In genomic region chrX:119574394-119575266, GRCh38 we compare ENCODE assay signal across 8 cellular contexts.
A peak's percentile ranks its signal among the peaks of the same experiment; 100 is the strongest.
DNase-seq lines count a peak whose midpoint lies in the region; ATAC-seq and TF ChIP-seq lines count a peak whose summit lies in the region.

UBE2A (plus strand) TSS chrX:119574563; CDS start chrX:119574712, 149 bp downstream.

- H3K4me3 ChIP-seq in retinal pigment epithelial cell (ENCODE audit: low read length): peak within 1 kb of the TSS; percentile 74

- TF ChIP-seq CTCF in retinal pigment epithelial cell (conservative IDR thresholded peaks at IDR 0.05; ENCODE audit: low read depth, low read length): peak; percentile 42

- ATAC-seq in GM18519 (IDR thresholded peaks at IDR 0.05; ENCODE audit: low FRiP score, unreplicated experiment) (peak; percentile 46), HG03045 (IDR thresholded peaks at IDR 0.05; ENCODE audit: unreplicated experiment) (peak; percentile 82)

- DNase-seq in 8988T (peak; percentile 64), NCI-H2081 treated with DMSO at 0.1 percent for 48 hours (lab: John Stamatoyannopoulos, UW) (peak; percentile 57), T1000 (lab: John Stamatoyannopoulos, UW) (peak; percentile 47), astrocyte of the hippocampus (ENCODE audit: low read depth, low spot score) (peak; percentile 93), hippocampal formation (lab: John Stamatoyannopoulos, UW) (peak; percentile 54 to 76), retinal pigment epithelial cell (ENCODE audit: low read depth) (peak; percentile 68)

Comparison
In these comparisons a context has a peak if more than half of its experiments do, and no peak if none do; other contexts are left out.
1. Peak in every context shown above with its lines: DNase-seq, ATAC-seq and H3K4me3 ChIP-seq.